ENCODE assay signal across 16 cellular contexts in genomic region chr1:207034998-207035397, GRCh38. TPM values are rescaled to one million over a fixed set of nuclear protein-coding genes. Genes with fewer than 3 reads are reported as not detected.
DNase-seq lines count a peak whose midpoint lies in the region; ATAC-seq, FAIRE-seq and TF ChIP-seq lines count a peak whose summit lies in the region.
"Had no signal": no experiment of that assay in that cellular context is flagged by ENCODE, and none has a peak within 500 bp of the region (broad histone marks: within the 10 kb centered on the region; RNA-seq: fewer than 3 reads in every experiment).

No MANE protein-coding gene starts in this region.

- peak; percentile 58 for DNase-seq in AG20443 (ENCODE audit: low spot score)
- DNase-seq in HK-2 (ENCODE audit: unreplicated experiment): peak; percentile 53
- DNase-seq in kidney epithelial cell (ENCODE audit: low read depth): peak; percentile 95
- DNase-seq in activated gamma-delta T cell treated with Interleukin-2 at 50 U/mL for 16 hours: no peak
- DNase-seq in SIG-M5 treated with dmso at 0.1 percent for 504 hours (lab: John Stamatoyannopoulos, UW; ENCODE audit: unreplicated experiment): no peak
- DNase-seq in small intestine: no peak
- DNase-seq in activated T-cell treated with anti-CD3 and anti-CD28 coated beads, Interleukin-2, amount 50 U/mL, for 4 hours: no peak
- DNase-seq: activated CD4-positive, alpha-beta memory T cell treated with anti-CD3 and anti-CD28 coated beads, Interleukin-2, amount 10 ng/mL, durations not matched to agents 7 days and 5 days; CD4-positive, CD25-positive, alpha-beta regulatory T cell; NCI-H82 had no signal

- no peaks in the 10 kb centered on the region for H3K36me3 Mint-ChIP-seq in activated T-helper 17 cell treated with anti-CD3 and anti-CD28 coated beads, Interleukin-2, amount 50 U/mL, for 72 hours (ENCODE audit: low read depth)
- no peaks in the 10 kb centered on the region for H3K36me3 Mint-ChIP-seq in activated T-cell treated with anti-CD3 and anti-CD28 coated beads, Interleukin-2, amount 50 U/mL, for 4 hours (ENCODE audit: insufficient read depth)
- H3K36me3 Mint-ChIP-seq: CD4-positive, CD25-positive, alpha-beta regulatory T cell; stimulated activated memory B cell treated with anti-CD40 and anti-IgM and Interleukin-4, amounts not matched to agents 10 μg/mL and 1 μg/mL and 100 μg/mL, for 72 hours had no signal

- peaks cover 0 to 2% of the 10 kb centered on the region in 2 donors for H3K4me1 ChIP-seq in small intestine (ENCODE audit: control insufficient read depth in 2 of 2, insufficient read depth in 1 of 2, low read depth in 1 of 2, low read length in 1 of 2)

- H3K9me3 ChIP-seq in small intestine (ENCODE audit: control insufficient read depth, low read depth): no peaks in the 10 kb centered on the region

- no peak for TF ChIP-seq CTCF in kidney epithelial cell (IDR thresholded peaks at IDR 0.05; ENCODE audit: insufficient read depth, low read length, poor library complexity, severe bottlenecking)

- FAIRE-seq in small intestine (lab: Jason Lieb, UNC): no peak

- peaks cover 32% of the 10 kb centered on the region for H3K27me3 Mint-ChIP-seq in activated T-helper 17 cell treated with anti-CD3 and anti-CD28 coated beads, Interleukin-2, amount 50 U/mL, for 72 hours
- H3K27me3 Mint-ChIP-seq in activated T-cell treated with anti-CD3 and anti-CD28 coated beads, Interleukin-2, amount 50 U/mL, for 4 hours (ENCODE audit: low read depth): peaks cover 44% of the 10 kb centered on the region

- peak; percentile 77 for ATAC-seq in activated T-helper 17 cell treated with anti-CD3 and anti-CD28 coated beads, Interleukin-2, amount 50 U/mL, for 72 hours (replicated peaks)
- no peak for ATAC-seq in activated T-cell treated with anti-CD3 and anti-CD28 coated beads, Interleukin-2, amount 50 U/mL, for 4 hours
- ATAC-seq: stimulated activated memory B cell treated with anti-CD40 and anti-IgM and Interleukin-4, amounts not matched to agents 10 μg/mL and 1 μg/mL and 100 μg/mL, for 72 hours had no signal

- no peak overlapping the region for H3K27ac ChIP-seq in small intestine (ENCODE audit: low read depth in 1 of 2, low read length in 1 of 2)

- no peaks in the 10 kb centered on the region for H3K9me3 Mint-ChIP-seq in activated T-helper 17 cell treated with anti-CD3 and anti-CD28 coated beads, Interleukin-2, amount 50 U/mL, for 72 hours
- H3K9me3 Mint-ChIP-seq in activated T-cell treated with anti-CD3 and anti-CD28 coated beads, Interleukin-2, amount 50 U/mL, for 4 hours: no peaks in the 10 kb centered on the region
- H3K9me3 Mint-ChIP-seq: activated CD4-positive, alpha-beta memory T cell treated with anti-CD3 and anti-CD28 coated beads, Interleukin-2, amount 10 ng/mL, durations not matched to agents 7 days and 5 days; stimulated activated memory B cell treated with anti-CD40 and anti-IgM and Interleukin-4, amounts not matched to agents 10 μg/mL and 1 μg/mL and 100 μg/mL, for 72 hours; T-helper 1 cell treated with Interleukin-12 subunit alpha and Interleukin-12 subunit beta and Interleukin-4 antibody, amounts not matched to agents 30 μg/mL and 1 μg/mL, for 36 hours had no signal

- H3K4me3 Mint-ChIP-seq in activated T-helper 17 cell treated with anti-CD3 and anti-CD28 coated beads, Interleukin-2, amount 50 U/mL, for 72 hours: no peak overlapping the region
- H3K4me3 Mint-ChIP-seq in activated T-cell treated with anti-CD3 and anti-CD28 coated beads, Interleukin-2, amount 50 U/mL, for 4 hours: no peak overlapping the region
- H3K4me3 Mint-ChIP-seq: activated CD4-positive, alpha-beta memory T cell treated with anti-CD3 and anti-CD28 coated beads, Interleukin-2, amount 10 ng/mL, durations not matched to agents 7 days and 5 days; CD4-positive, CD25-positive, alpha-beta regulatory T cell; stimulated activated memory B cell treated with anti-CD40 and anti-IgM and Interleukin-4, amounts not matched to agents 10 μg/mL and 1 μg/mL and 100 μg/mL, for 72 hours; T-helper 1 cell treated with Interleukin-12 subunit alpha and Interleukin-12 subunit beta and Interleukin-4 antibody, amounts not matched to agents 30 μg/mL and 1 μg/mL, for 36 hours had no signal

- H3K27me3 ChIP-seq in kidney epithelial cell (ENCODE audit: control insufficient read depth, insufficient read depth, low read length) (no peaks in the 10 kb centered on the region), small intestine (ENCODE audit: control insufficient read depth in 2 of 2, insufficient read depth in 2 of 2, low read length in 2 of 2) (no peaks in the 10 kb centered on the region)

- H3K4me3 ChIP-seq in kidney epithelial cell (ENCODE audit: low read depth, low read length) (no peak overlapping the region), small intestine (ENCODE audit: low read depth in 1 of 2, low read length in 2 of 2) (no peak overlapping the region)

- no peaks in the 10 kb centered on the region for H3K4me1 Mint-ChIP-seq in activated T-helper 17 cell treated with anti-CD3 and anti-CD28 coated beads, Interleukin-2, amount 50 U/mL, for 72 hours
- H3K4me1 Mint-ChIP-seq in activated T-cell treated with anti-CD3 and anti-CD28 coated beads, Interleukin-2, amount 50 U/mL, for 4 hours (ENCODE audit: low read depth): no peaks in the 10 kb centered on the region
- H3K4me1 Mint-ChIP-seq: CD4-positive, CD25-positive, alpha-beta regulatory T cell; stimulated activated memory B cell treated with anti-CD40 and anti-IgM and Interleukin-4, amounts not matched to agents 10 μg/mL and 1 μg/mL and 100 μg/mL, for 72 hours had no signal

- H3K27ac Mint-ChIP-seq in activated T-helper 17 cell treated with anti-CD3 and anti-CD28 coated beads, Interleukin-2, amount 50 U/mL, for 72 hours: no peak overlapping the region
- H3K27ac Mint-ChIP-seq: activated CD4-positive, alpha-beta memory T cell treated with anti-CD3 and anti-CD28 coated beads, Interleukin-2, amount 10 ng/mL, durations not matched to agents 7 days and 5 days; CD4-positive, CD25-positive, alpha-beta regulatory T cell; stimulated activated memory B cell treated with anti-CD40 and anti-IgM and Interleukin-4, amounts not matched to agents 10 μg/mL and 1 μg/mL and 100 μg/mL, for 72 hours; T-helper 1 cell treated with Interleukin-12 subunit alpha and Interleukin-12 subunit beta and Interleukin-4 antibody, amounts not matched to agents 30 μg/mL and 1 μg/mL, for 36 hours had no signal

- H3K36me3 ChIP-seq in kidney epithelial cell (ENCODE audit: control insufficient read depth, insufficient read depth, low read length) (no peaks in the 10 kb centered on the region), small intestine (ENCODE audit: control insufficient read depth in 2 of 2, insufficient read depth in 2 of 2, low read length in 2 of 2) (no peaks in the 10 kb centered on the region)

RNA-seq across cellular contexts. Expression of gene C1orf116, which starts 2.4 kb away (rescaled TPM):
- not detected for total RNA-seq in activated T-helper 17 cell treated with anti-CD3 and anti-CD28 coated beads, Interleukin-2, amount 50 U/mL, for 72 hours
- 34.1 and 39.8 TPM in 2 replicates for total RNA-seq in kidney epithelial cell
- 10 to 100 TPM in 2 of 3 donors, 1 to 10 TPM in 1; 9.8 to 29.7 (median 18.9) TPM for polyA plus RNA-seq in small intestine
- total RNA-seq in activated T-cell treated with anti-CD3 and anti-CD28 coated beads, Interleukin-2, amount 50 U/mL, for 4 hours: under 1 TPM; 0.03 to 0.11 (median 0.08) TPM
- total RNA-seq: dermis microvascular lymphatic vessel endothelial cell, lung microvascular endothelial cell, osteocyte had no signal
- polyA plus RNA-seq: CD4-positive, CD25-positive, alpha-beta regulatory T cell had no signal

RNA-seq across cellular contexts. Expression of gene YOD1, which starts 16.0 kb away (rescaled TPM):
- total RNA-seq in activated T-helper 17 cell treated with anti-CD3 and anti-CD28 coated beads, Interleukin-2, amount 50 U/mL, for 72 hours: 1 to 10 TPM; 6.7 to 7.1 TPM
- 7.9 and 8.2 TPM in 2 replicates for total RNA-seq in kidney epithelial cell
- 1 to 10 TPM; 1.9 to 2.7 (median 2.7) TPM for polyA plus RNA-seq in small intestine
- total RNA-seq in activated T-cell treated with anti-CD3 and anti-CD28 coated beads, Interleukin-2, amount 50 U/mL, for 4 hours: 10 to 100 TPM in 1 of 3 donors, 1 to 10 TPM in 2; 9.1 to 10.2 (median 9.9) TPM

RNA-seq across cellular contexts. Expression of gene PFKFB2, which starts 18.1 kb away (rescaled TPM):
- total RNA-seq in activated T-helper 17 cell treated with anti-CD3 and anti-CD28 coated beads, Interleukin-2, amount 50 U/mL, for 72 hours: 1 to 10 TPM in 1 of 2 donors, under 1 TPM in 1; 0.85 to 1.3 TPM
- total RNA-seq in kidney epithelial cell: 15.5 and 16.0 TPM in 2 replicates
- polyA plus RNA-seq in small intestine: 10 to 100 TPM; 20.0 to 38.5 (median 23.4) TPM
- total RNA-seq in activated T-cell treated with anti-CD3 and anti-CD28 coated beads, Interleukin-2, amount 50 U/mL, for 4 hours: 1 to 10 TPM; 2.8 to 5.7 (median 4.1) TPM

RNA-seq across cellular contexts. Expression of gene C4BPB, which starts 53.7 kb away (rescaled TPM):
- total RNA-seq in activated T-helper 17 cell treated with anti-CD3 and anti-CD28 coated beads, Interleukin-2, amount 50 U/mL, for 72 hours: 1 to 10 TPM in 1 of 2 donors, under 1 TPM in 1; 0.58 to 2.1 TPM
- not detected in 2 replicates for total RNA-seq in kidney epithelial cell
- 10 to 100 TPM in 2 of 3 donors, 1 to 10 TPM in 1; 8.6 to 27.3 (median 17.2) TPM for polyA plus RNA-seq in small intestine
- under 1 TPM; 0.27 to 0.38 (median 0.29) TPM for total RNA-seq in activated T-cell treated with anti-CD3 and anti-CD28 coated beads, Interleukin-2, amount 50 U/mL, for 4 hours
- total RNA-seq: lung microvascular endothelial cell, osteocyte had no signal
- polyA plus RNA-seq: CD4-positive, CD25-positive, alpha-beta regulatory T cell had no signal

Comparison
In these comparisons a context has a peak if more than half of its experiments do, and no peak if none do; other contexts are left out.
1. DNase-seq: peak in AG20443 (single experiment), HK-2 (single experiment) and kidney epithelial cell (single experiment); none in activated gamma-delta T cell treated with Interleukin-2 at 50 U/mL for 16 hours (single experiment), SIG-M5 treated with dmso at 0.1 percent for 504 hours (single experiment), small intestine (single experiment) and activated T-cell treated with anti-CD3 and anti-CD28 coated beads, Interleukin-2, amount 50 U/mL, for 4 hours (single experiment).
2. RNA of gene C1orf116, which starts 2.4 kb away (total RNA-seq): 34.1 to 39.8 TPM in kidney epithelial cell; 0.03 to 0.11 TPM in activated T-cell treated with anti-CD3 and anti-CD28 coated beads, Interleukin-2, amount 50 U/mL, for 4 hours and not detected in activated T-helper 17 cell treated with anti-CD3 and anti-CD28 coated beads, Interleukin-2, amount 50 U/mL, for 72 hours; every median in the first group is over 10 times any median in the second.